1 cellular context compared by ENCODE assay signal in genomic region chr5:132364319-132364718, GRCh38.
TF ChIP-seq lines count a peak whose summit lies in the region.

No MANE protein-coding gene starts in this region.

TF ChIP-seq in WTC11, 78 proteins besides CTCF, POLR2A, EP300 and RAD21 (continued from another document):
- no peak for TF ChIP-seq ZSCAN18 (CRISPR knock-in tag; IDR thresholded peaks at IDR 0.05)
- TF ChIP-seq SP1 (CRISPR knock-in tag; conservative IDR thresholded peaks at IDR 0.05), result no peak
- no peak for TF ChIP-seq STAT6 (CRISPR knock-in tag; conservative IDR thresholded peaks at IDR 0.05; ENCODE audit: low read depth)
- TF ChIP-seq ZNF423 (CRISPR knock-in tag; IDR thresholded peaks at IDR 0.05), result no peak
